ENCODE assay signal across 8 cellular contexts in the genomic region with DNA sequence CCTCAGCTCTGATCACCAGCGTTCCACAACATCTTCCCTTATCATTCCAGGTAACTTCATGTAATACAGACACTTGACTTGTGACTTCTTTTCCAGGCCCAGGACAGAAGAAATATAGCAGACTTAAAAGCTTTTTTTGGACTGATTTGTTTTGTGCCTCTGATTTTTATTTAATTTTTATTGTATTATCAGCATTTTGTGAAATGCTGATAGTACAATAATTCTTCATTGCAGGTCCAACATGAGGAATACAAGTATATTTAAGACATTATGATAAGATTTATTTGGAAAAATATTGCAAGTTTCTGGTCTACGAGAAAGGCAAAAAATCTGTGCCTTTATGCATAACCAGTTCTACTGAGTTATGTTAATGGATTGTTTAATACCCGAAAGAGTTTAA.
"Had no signal": no experiment of that assay in that cellular context is flagged by ENCODE, and none has a peak within 500 bp of the region (broad histone marks: within the 10 kb centered on the region; RNA-seq: fewer than 3 reads in every experiment).

No MANE protein-coding gene starts in this region.

- H2AFZ ChIP-seq: GM23248 had no signal

- ATAC-seq: HCT116 had no signal

- H3K27ac ChIP-seq: GM23248, HL-60 had no signal

- H3K9me3 ChIP-seq: HAP-1 had no signal

- H3K9ac ChIP-seq: GM23248 had no signal

- H3K4me3 ChIP-seq: GM23248, HAP-1 had no signal

- DNase-seq: GM23248, H7, HFFc6, Kasumi-1, KG1 had no signal

- H3K4me1 ChIP-seq: HAP-1 had no signal

- H3K36me3 ChIP-seq: HAP-1 had no signal
